33 cellular contexts compared by ENCODE assay signal in genomic region chr19:7301525-7301924, GRCh38.
"Had no signal": no experiment of that assay in that cellular context is flagged by ENCODE, and none has a peak within 500 bp of the region (broad histone marks: within the 10 kb centered on the region; RNA-seq: fewer than 3 reads in every experiment).

No MANE protein-coding gene starts in this region.

- H3K4me3 ChIP-seq: K562 had no signal

- FAIRE-seq: K562 had no signal

- ATAC-seq: activated T-cell treated with anti-CD3 and anti-CD28 coated beads, Interleukin-2, amount 50 U/mL, for 72 hours; activated T-helper 17 cell treated with anti-CD3 and anti-CD28 coated beads, Interleukin-2, amount 50 U/mL, for 72 hours; K562; Panc1 had no signal

- DNase-seq: activated CD4-positive, alpha-beta memory T cell treated with anti-CD3 and anti-CD28 coated beads, Interleukin-2, amount 10 ng/mL, durations not matched to agents 7 days and 5 days; activated CD4-positive, alpha-beta T cell treated with anti-CD3 and anti-CD28 coated beads for 1 hour; activated CD4-positive, alpha-beta T cell treated with anti-CD3 and anti-CD28 coated beads for 48 hours; activated CD4-positive, CD25-positive, alpha-beta regulatory T cell; activated effector memory CD4-positive, alpha-beta T cell treated with anti-CD3 and anti-CD28 coated beads, Interleukin-2, amount 50 U/mL, for 16 hours; activated naive CD4-positive, alpha-beta T cell; activated naive CD4-positive, alpha-beta T cell treated with anti-CD3 and anti-CD28 coated beads, Interleukin-2, amount 50 U/mL, for 16 hours; activated naive CD8-positive, alpha-beta T cell treated with anti-CD3 and anti-CD28 coated beads for 36 hours; activated T-cell treated with anti-CD3 and anti-CD28 coated beads, Interleukin-2, amount 50 U/mL, for 1 hour; activated T-cell treated with anti-CD3 and anti-CD28 coated beads, Interleukin-2, amount 50 U/mL, for 72 hours; amniotic stem cell; brain microvascular endothelial cell; central memory CD4-positive, alpha-beta T cell; NCI-H1092 treated with DMSO at 0.1 percent for 48 hours; NCI-H1417; NCI-H146; NCI-H187; NCI-H2029 treated with DMSO at 0.1 percent for 48 hours; NCI-H2107; NCI-H2171; NCI-H510A; NCI-H526; NCI-H748 treated with DMSO at 0.1 percent for 48 hours; NK-92 treated with Interleukin-12 subunit alpha and Interleukin-12 subunit beta, amount 100 ng/mL, for 24 hours; SHP77 treated with DMSO at 0.1 percent for 48 hours; SW 1271; T-helper 1 cell; T-helper 2 cell; T-helper 9 cell; WERI-Rb-1 had no signal

- H3K27ac ChIP-seq: brain microvascular endothelial cell, WERI-Rb-1 had no signal

- H3K36me3 ChIP-seq: brain microvascular endothelial cell, WERI-Rb-1 had no signal

- H3K27me3 ChIP-seq: brain microvascular endothelial cell had no signal
